9 cellular contexts compared by ENCODE assay signal in the genomic region with DNA sequence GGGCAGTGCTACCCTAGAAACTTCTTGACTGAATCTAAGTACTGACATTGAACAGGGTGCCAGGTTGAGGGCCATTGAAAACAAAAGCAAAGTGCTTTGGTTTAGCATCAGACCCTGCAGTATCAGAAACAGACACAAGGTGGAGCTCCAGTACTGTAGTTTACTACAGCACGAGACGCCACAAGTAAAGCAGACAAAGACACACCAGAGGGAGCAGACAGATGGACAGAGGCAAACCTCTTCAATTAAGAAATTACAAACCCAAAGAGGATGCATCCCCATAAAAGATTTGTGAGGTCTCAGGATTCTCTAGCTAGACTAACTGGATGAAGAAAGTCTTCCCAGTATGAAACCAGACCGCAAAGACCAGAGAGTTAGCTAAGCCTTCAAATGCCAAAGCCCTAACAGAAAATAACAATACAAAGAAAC. TPM values are rescaled to one million over a fixed set of nuclear protein-coding genes. Genes with fewer than 3 reads are reported as not detected.
DNase-seq lines count a peak whose midpoint lies in the region; TF ChIP-seq lines count a peak whose summit lies in the region.
"Had no signal": no experiment of that assay in that cellular context is flagged by ENCODE, and none has a peak within 500 bp of the region (broad histone marks: within the 10 kb centered on the region; RNA-seq: fewer than 3 reads in every experiment).

No MANE protein-coding gene starts in this region.

- in situ Hi-C loops in G401 (cut with HindIII; ENCODE audit: low sequenced_read_pairs) = no loop called here

- no peak for TF ChIP-seq POLR2A in thyroid gland (IDR thresholded peaks at IDR 0.05)

- intact Hi-C loops in thyroid gland (cut with DNase I) = loop anchor here (5.0 kb wide), 1 partner anchor 209 kb away; no protein-coding TSS in a partner anchor

- H3K4me2 ChIP-seq in Karpas-422 (ENCODE audit: low read depth, low read length, poor library complexity, severe bottlenecking) = no peak overlapping the region

- no peaks in the 10 kb centered on the region for H3K9me2 ChIP-seq in Karpas-422 (replicated peaks; ENCODE audit: insufficient read depth, low read length)

- H3K27ac ChIP-seq in Karpas-422 (ENCODE audit: low read length) (no peak overlapping the region), thyroid gland (no peak overlapping the region)
- H3K27ac ChIP-seq: skin epidermis had no signal

- peak; percentile 70 for DNase-seq in G401 (ENCODE audit: low spot score)
- DNase-seq in GOT3 (lab: John Stamatoyannopoulos, UW) = peak; percentile 28
- peak; percentile 93 for DNase-seq in Karpas-422
- DNase-seq in RPMI7951 (ENCODE audit: low read depth) = peak; percentile 75
- peak; percentile 47 for DNase-seq in activated T-helper 1 cell treated with Interleukin-2 at 50 U/mL for 16 hours (ENCODE audit: low read depth)
- peak; percentile 72 for DNase-seq in fibroblast of the conjunctiva (ENCODE audit: low read depth)
- peak in 46 of 56 donors; percentile 3 to 86 (median 39) for DNase-seq in nucleus accumbens (lab: John Stamatoyannopoulos, UW)
- DNase-seq in thyroid gland = peak; percentile 84 to 86

- H2AFZ ChIP-seq in Karpas-422 (ENCODE audit: low read length) = no peak overlapping the region

- H3K36me3 ChIP-seq in Karpas-422 (ENCODE audit: insufficient read depth, low read length) = peaks cover 14% of the 10 kb centered on the region
- H3K36me3 ChIP-seq in thyroid gland = peaks cover 0 to 2% of the 10 kb centered on the region in 2 donors

- peak; percentile 74 to 99 (median 93) for TF ChIP-seq CTCF in thyroid gland (IDR thresholded peaks at IDR 0.05)

- peaks cover 10% of the 10 kb centered on the region for H4K20me1 ChIP-seq in Karpas-422 (ENCODE audit: insufficient read depth, low read depth, low read length)

- no peak overlapping the region for H3K9ac ChIP-seq in Karpas-422 (ENCODE audit: low read length)

- WGBS in thyroid gland, 2 donors = 59 to 60% methylated on average over 3 of the region's 3 CpGs

- H3K9me3 ChIP-seq in Karpas-422 (ENCODE audit: low read length) (peaks cover 7% of the 10 kb centered on the region), thyroid gland (no peaks in the 10 kb centered on the region)

- H3K4me3 ChIP-seq in Karpas-422 (ENCODE audit: low read length) = no peak overlapping the region
- no peak overlapping the region for H3K4me3 ChIP-seq in thyroid gland (replicated peaks in 1 of 3)
- H3K4me3 ChIP-seq: skin epidermis had no signal

- H3K27me3 ChIP-seq in Karpas-422 (ENCODE audit: low read length) (no peaks in the 10 kb centered on the region), thyroid gland (no peaks in the 10 kb centered on the region)

- peaks cover 95% of the 10 kb centered on the region for H3K79me2 ChIP-seq in Karpas-422 (ENCODE audit: low read length)

- H3K4me1 ChIP-seq in Karpas-422 (ENCODE audit: low read length) (no peaks in the 10 kb centered on the region), thyroid gland (peaks cover 4 to 5% of the 10 kb centered on the region in 2 donors)

RNA-seq across cellular contexts. Expression of gene TOP2B, which starts 16.6 kb away (rescaled TPM):
- 63.3 and 122 TPM in 2 replicates for total RNA-seq in G401 (2014; rRNA removed; shearing (Covaris generic))
- 132 and 155 TPM in 2 replicates for total RNA-seq in Karpas-422 (2014; rRNA removed; shearing (Covaris generic); ENCODE audit: low replicate concordance)
- 97.1 and 124 TPM in 2 replicates for total RNA-seq in RPMI7951 (2014; rRNA removed; shearing (Covaris generic))
- total RNA-seq in thyroid gland = 100 to 1,000 TPM; 109 to 180 (median 131) TPM

Comparison
In these comparisons a context has a peak if more than half of its experiments do, and no peak if none do; other contexts are left out.
1. DNase-seq: peak in every context shown above with its lines; median percentile 93 in Karpas-422; 85 in thyroid gland; 75 in RPMI7951; 72 in fibroblast of the conjunctiva; 70 in G401; 47 in activated T-helper 1 cell treated with Interleukin-2 at 50 U/mL for 16 hours; 39 in nucleus accumbens; 28 in GOT3.